Comparison of ENCODE assay signal across 10 cellular contexts in the genomic region with DNA sequence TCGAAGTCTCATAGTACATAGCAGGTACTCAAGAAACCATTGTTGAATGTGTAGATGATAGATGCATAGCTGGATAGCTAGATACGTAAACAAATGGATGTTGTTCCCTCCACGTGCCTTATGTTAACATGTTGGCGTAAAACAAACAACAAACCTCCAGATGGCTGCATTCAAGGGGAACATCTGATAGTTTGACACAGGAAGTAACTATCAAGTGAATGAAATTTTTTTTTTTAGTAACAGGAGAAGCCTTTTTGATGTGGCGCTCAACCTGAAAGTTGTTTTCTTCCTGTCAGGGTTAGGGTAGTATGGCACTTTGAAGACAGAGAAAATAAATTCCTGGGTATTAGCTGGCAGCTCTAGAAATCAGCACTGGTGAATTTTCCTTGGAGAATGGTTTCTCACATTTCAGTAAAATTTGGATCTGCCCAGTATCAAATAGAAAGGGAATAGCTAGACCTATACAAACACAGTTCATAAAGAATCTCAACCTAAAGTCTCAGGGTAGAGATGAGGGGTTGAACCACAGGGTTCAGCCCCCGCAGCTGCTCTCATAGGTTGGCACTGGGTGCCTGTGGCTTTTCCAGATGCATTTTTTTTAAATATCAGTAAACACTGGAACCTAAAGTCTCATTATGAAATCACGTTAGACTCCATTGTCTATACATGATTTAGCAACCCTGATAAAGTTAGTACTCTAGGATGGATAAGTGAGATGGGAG. TPM values are rescaled to one million over a fixed set of nuclear protein-coding genes. Genes with fewer than 3 reads are reported as not detected.
A peak's percentile ranks its signal among the peaks of the same experiment; 100 is the strongest.
DNase-seq lines count a peak whose midpoint lies in the region; ATAC-seq and TF ChIP-seq lines count a peak whose summit lies in the region.
"Had no signal": no experiment of that assay in that cellular context is flagged by ENCODE, and none has a peak within 500 bp of the region (broad histone marks: within the 10 kb centered on the region; RNA-seq: fewer than 3 reads in every experiment).

No MANE protein-coding gene starts in this region.

- ATAC-seq in activated CD8-positive, alpha-beta T cell treated with anti-CD3 and anti-CD28 coated beads for 36 hours, result peak; percentile 48

- H3K36me3 ChIP-seq in KOPT-K1 (ENCODE audit: insufficient read depth, low read length), result no peaks in the 10 kb centered on the region
- H3K36me3 ChIP-seq: thoracic aorta had no signal

- peak overlapping the region; percentile 53 for H3K4me3 Mint-ChIP-seq in activated naive CD4-positive, alpha-beta T cell treated with anti-CD3 and anti-CD28 coated beads for 36 hours
- H3K4me3 Mint-ChIP-seq in activated CD8-positive, alpha-beta T cell treated with anti-CD3 and anti-CD28 coated beads for 36 hours, result peak overlapping the region; percentile 52

- H3K27me3 Mint-ChIP-seq in activated naive CD4-positive, alpha-beta T cell treated with anti-CD3 and anti-CD28 coated beads for 36 hours (ENCODE audit: low read depth), result no peaks in the 10 kb centered on the region
- H3K27me3 Mint-ChIP-seq in activated CD8-positive, alpha-beta T cell treated with anti-CD3 and anti-CD28 coated beads for 36 hours, result no peaks in the 10 kb centered on the region

- H3K4me1 Mint-ChIP-seq in activated naive CD4-positive, alpha-beta T cell treated with anti-CD3 and anti-CD28 coated beads for 36 hours (ENCODE audit: low read depth), result peaks cover 58% of the 10 kb centered on the region
- H3K4me1 Mint-ChIP-seq in activated CD8-positive, alpha-beta T cell treated with anti-CD3 and anti-CD28 coated beads for 36 hours (ENCODE audit: low read depth), result peaks cover 57% of the 10 kb centered on the region

- peak overlapping the region; percentile 70 for H3K27ac ChIP-seq in KOPT-K1 (ENCODE audit: low read depth, low read length, poor library complexity, severe bottlenecking)
- H3K27ac ChIP-seq: thoracic aorta had no signal

- no peak for TF ChIP-seq CTCF in activated CD8-positive, alpha-beta T cell treated with anti-CD3 and anti-CD28 coated beads for 36 hours (IDR thresholded peaks at IDR 0.05)

- intact Hi-C loops in activated naive CD4-positive, alpha-beta T cell treated with anti-CD3 and anti-CD28 coated beads for 36 hours (cut with micrococcal nuclease), result no loop called here
- intact Hi-C loops in activated CD8-positive, alpha-beta T cell treated with anti-CD3 and anti-CD28 coated beads for 36 hours (cut with micrococcal nuclease), result no loop called here

- POLR2A ChIA-PET in activated CD8-positive, alpha-beta T cell treated with anti-CD3 and anti-CD28 coated beads for 36 hours (lab: Charles Lee), result interaction anchor here (0.7 to 1.6 kb wide), 3 partner anchors 18 to 36 kb away, joined by 3 read pairs; partner anchors contain the start of gene RAP1B

- H3K9me3 Mint-ChIP-seq in activated naive CD4-positive, alpha-beta T cell treated with anti-CD3 and anti-CD28 coated beads for 36 hours, result peaks cover 11% of the 10 kb centered on the region
- peaks cover 19% of the 10 kb centered on the region for H3K9me3 Mint-ChIP-seq in activated CD8-positive, alpha-beta T cell treated with anti-CD3 and anti-CD28 coated beads for 36 hours

- peaks cover 10% of the 10 kb centered on the region for H3K36me3 Mint-ChIP-seq in activated naive CD4-positive, alpha-beta T cell treated with anti-CD3 and anti-CD28 coated beads for 36 hours (ENCODE audit: low read depth)
- peaks cover 18% of the 10 kb centered on the region for H3K36me3 Mint-ChIP-seq in activated CD8-positive, alpha-beta T cell treated with anti-CD3 and anti-CD28 coated beads for 36 hours (ENCODE audit: low read depth)

- CTCF ChIA-PET in activated naive CD4-positive, alpha-beta T cell treated with anti-CD3 and anti-CD28 coated beads for 36 hours (lab: Charles Lee), result interaction anchor here (0.5 to 2.5 kb wide), 2 partner anchors 9 to 13 kb away, joined by 4 to 9 read pairs; no protein-coding TSS in a partner anchor
- CTCF ChIA-PET in activated CD8-positive, alpha-beta T cell treated with anti-CD3 and anti-CD28 coated beads for 36 hours (lab: Charles Lee), result interaction anchor here (0.7 kb wide), 1 partner anchor 15 kb away, joined by 3 read pairs; no protein-coding TSS in a partner anchor

- DNase-seq in activated naive CD4-positive, alpha-beta T cell treated with anti-CD3 and anti-CD28 coated beads for 36 hours, result peak; percentile 51
- no peak for DNase-seq in activated naive CD4-positive, alpha-beta T cell treated with Interleukin-2 at 50 U/mL for 16 hours
- peak; percentile 64 for DNase-seq in activated CD8-positive, alpha-beta T cell treated with anti-CD3 and anti-CD28 coated beads for 36 hours
- DNase-seq in stimulated activated naive CD4-positive, alpha-beta T cell treated with Interleukin-2 at 50 U/mL for 16 hours (lab: John Stamatoyannopoulos, UW), result peak; percentile 1
- DNase-seq in CD1c-positive myeloid dendritic cell (ENCODE audit: extremely low spot score) (no peak), SW 1271 (lab: John Stamatoyannopoulos, UW) (no peak), NCI-H524 (lab: John Stamatoyannopoulos, UW) (no peak)
- DNase-seq: hippocampal formation had no signal

- H3K9me3 ChIP-seq in KOPT-K1 (ENCODE audit: insufficient read depth, low read length, poor library complexity, severe bottlenecking), result peaks cover 32% of the 10 kb centered on the region

- peak overlapping the region; percentile 71 for H3K27ac Mint-ChIP-seq in activated naive CD4-positive, alpha-beta T cell treated with anti-CD3 and anti-CD28 coated beads for 36 hours
- peak overlapping the region; percentile 76 for H3K27ac Mint-ChIP-seq in activated CD8-positive, alpha-beta T cell treated with anti-CD3 and anti-CD28 coated beads for 36 hours

RNA-seq across cellular contexts. Expression of gene RAP1B, which starts 18.8 kb away (rescaled TPM):
- total RNA-seq in activated naive CD4-positive, alpha-beta T cell treated with anti-CD3 and anti-CD28 coated beads for 36 hours, result 100 to 1,000 TPM; 170 TPM
- 100 to 1,000 TPM; 187 to 192 TPM for total RNA-seq in activated CD8-positive, alpha-beta T cell treated with anti-CD3 and anti-CD28 coated beads for 36 hours

Comparison
In these comparisons a context has a peak if more than half of its experiments do, and no peak if none do; other contexts are left out.
1. DNase-seq: peak in activated naive CD4-positive, alpha-beta T cell treated with anti-CD3 and anti-CD28 coated beads for 36 hours (single experiment), activated CD8-positive, alpha-beta T cell treated with anti-CD3 and anti-CD28 coated beads for 36 hours (single experiment) and stimulated activated naive CD4-positive, alpha-beta T cell treated with Interleukin-2 at 50 U/mL for 16 hours (single experiment); none in activated naive CD4-positive, alpha-beta T cell treated with Interleukin-2 at 50 U/mL for 16 hours (single experiment), CD1c-positive myeloid dendritic cell (single experiment), SW 1271 (0 of 2) and NCI-H524 (0 of 2).